In genomic region chr2:84495539-84496146, GRCh38 we compare ENCODE assay signal across 8 cellular contexts. TPM values are rescaled to one million over a fixed set of nuclear protein-coding genes. Genes with fewer than 3 reads are reported as not detected.
DNase-seq lines count a peak whose midpoint lies in the region; ATAC-seq, FAIRE-seq and TF ChIP-seq lines count a peak whose summit lies in the region.

No MANE protein-coding gene starts in this region.

- peak; percentile 86 to 91 for TF ChIP-seq RAD21 in H1 (IDR thresholded peaks at IDR 0.05 in 1 of 2, conservative IDR thresholded peaks at IDR 0.05 in 1 of 2; ENCODE audit: low read depth in 2 of 2, low read length in 2 of 2)

- peak; percentile 63 for ATAC-seq in HG02610 (IDR thresholded peaks at IDR 0.05; ENCODE audit: unreplicated experiment)

- no peaks in the 10 kb centered on the region; a peak in 1 of 7 replicates for H3K27me3 ChIP-seq in H1 (replicated peaks in 1 of 4; ENCODE audit: control insufficient read depth in 3 of 4, extremely low read depth in 1 of 4, insufficient read depth in 3 of 4, low read length in 3 of 4)

- no peak overlapping the region for H3K18ac ChIP-seq in H1 (ENCODE audit: extremely low read depth, low read length)

- H3K56ac ChIP-seq in H1 (replicated peaks; ENCODE audit: insufficient read length, low read depth, low read length): no peak overlapping the region

- H3K23me2 ChIP-seq in H1 (ENCODE audit: low read depth, low read length): no peaks in the 10 kb centered on the region

- H4K8ac ChIP-seq in H1 (ENCODE audit: extremely low read depth, insufficient read depth, low read length): no peak overlapping the region

- H3K79me2 ChIP-seq in H1 (ENCODE audit: control insufficient read depth in 1 of 2, insufficient read depth in 2 of 2, low read length in 2 of 2): no peaks in the 10 kb centered on the region

- H2BK20ac ChIP-seq in H1 (ENCODE audit: low read length): no peak overlapping the region

- no peak for TF ChIP-seq POLR2A in H1 (IDR thresholded peaks at IDR 0.05; ENCODE audit: control extremely low read depth in 1 of 2, low read depth in 2 of 2, low read length in 2 of 2)

- no peaks in the 10 kb centered on the region for H3K4me1 ChIP-seq in H1 (replicated peaks in 1 of 4; ENCODE audit: control insufficient read depth in 3 of 4, insufficient read depth in 4 of 4, low read length in 3 of 4)

- H2BK5ac ChIP-seq in H1 (ENCODE audit: low read depth, low read length): no peak overlapping the region

- CTCF ChIA-PET in H1 (lab: Charles Lee; ENCODE audit: partially characterized antibody): interaction anchor here (1.3 kb wide), 1 partner anchor 135 kb away, joined by 3 read pairs; no protein-coding TSS in a partner anchor

- H4K91ac ChIP-seq in H1 (replicated peaks; ENCODE audit: insufficient read length, low read length): no peak overlapping the region

- peak; percentile 63 for FAIRE-seq in H1 (lab: Jason Lieb, UNC)

- H3K4me2 ChIP-seq in H1 (ENCODE audit: insufficient read depth in 1 of 2, low read depth in 2 of 2, low read length in 2 of 2): no peak overlapping the region

- H3K14ac ChIP-seq in H1 (ENCODE audit: insufficient read length): no peak overlapping the region

- no peak overlapping the region for H2AFZ ChIP-seq in H1 (ENCODE audit: low read length)

- H2BK15ac ChIP-seq in H1 (ENCODE audit: low read length): no peak overlapping the region

- no peaks in the 10 kb centered on the region for H3K36me3 ChIP-seq in H1 (ENCODE audit: control insufficient read depth in 2 of 4, insufficient read depth in 4 of 4, low read length in 3 of 4)

- H3K23ac ChIP-seq in H1 (ENCODE audit: insufficient read length): no peak overlapping the region

- H4K5ac ChIP-seq in H1 (ENCODE audit: insufficient read length, low read depth, low read length): no peak overlapping the region

- DNase-seq in AG09309 (ENCODE audit: low read depth): peak; percentile 34
- peak; percentile 54 for DNase-seq in NCI-H1105 (lab: John Stamatoyannopoulos, UW)
- peak; percentile 74 for DNase-seq in SW480 (ENCODE audit: low spot score)
- no peak for DNase-seq in H1 (ENCODE audit: low read depth in 1 of 2, low spot score in 2 of 2)
- DNase-seq in midbrain (lab: John Stamatoyannopoulos, UW): peak; percentile 59
- no peak for DNase-seq in stimulated activated CD8-positive, alpha-beta memory T cell treated with anti-CD3 and anti-CD28 coated beads, Interleukin-4, amount 100 ng/mL, for 48 hours

- no peak overlapping the region for H3K4ac ChIP-seq in H1 (replicated peaks; ENCODE audit: insufficient read length, low read depth, low read length)

- H3K27ac ChIP-seq in H1 (ENCODE audit: low read depth, low read length): no peak overlapping the region

- no peaks in the 10 kb centered on the region for H3K79me1 ChIP-seq in H1 (ENCODE audit: low read depth, low read length)

- TF ChIP-seq CTCF in AG09309 (IDR thresholded peaks at IDR 0.05; ENCODE audit: control insufficient read depth, insufficient read depth, low read depth, low read length, missing control alignments): peak; percentile 59
- TF ChIP-seq CTCF in GM12873 (IDR thresholded peaks at IDR 0.05; ENCODE audit: insufficient read depth, low read depth, low read length, missing control alignments): peak; percentile 50
- TF ChIP-seq CTCF in H1 (IDR thresholded peaks at IDR 0.05; ENCODE audit: control extremely low read depth in 1 of 3, insufficient read depth in 1 of 3, low read depth in 1 of 3, low read length in 3 of 3): peak in 2 of 3 experiments; percentile 63; a peak in 3 of 4 replicates

- no peak overlapping the region for H2BK120ac ChIP-seq in H1 (replicated peaks; ENCODE audit: low read depth, low read length)

- H3K4me3 ChIP-seq in AG09309 (ENCODE audit: control insufficient read depth, low read depth, low read length) (no peak overlapping the region), H1 (ENCODE audit: extremely low read depth in 1 of 4, insufficient read depth in 2 of 4, low read depth in 3 of 4, low read length in 4 of 4) (no peak overlapping the region)

- 35% methylated on average over 8 of the region's 8 CpGs; no CpG with 5 or more reads in 1 of the 2 experiments for WGBS in H1 (ENCODE audit: extremely low coverage in 1 of 2, insufficient coverage in 1 of 2, insufficient read length in 1 of 2, insufficient replicate concordance in 2 of 2, low coverage in 1 of 2, low lambda C conversion rate in 2 of 2, missing lambda C conversion rate in 1 of 2), 2 experiments

- H4K20me1 ChIP-seq in H1 (replicated peaks in 1 of 2; ENCODE audit: control insufficient read depth in 1 of 2, insufficient read depth in 2 of 2, low read length in 2 of 2): no peaks in the 10 kb centered on the region

- no peak overlapping the region for H2BK12ac ChIP-seq in H1 (ENCODE audit: low read depth, low read length)

- H2AK5ac ChIP-seq in H1 (ENCODE audit: low read depth, low read length): no peak overlapping the region

- no peak for TF ChIP-seq EP300 in H1 (IDR thresholded peaks at IDR 0.05; ENCODE audit: borderline replicate concordance in 1 of 2, low read depth in 2 of 2, low read length in 2 of 2)

- POLR2A ChIA-PET in H1 (lab: Charles Lee; ENCODE audit: partially characterized antibody): no interaction called here

- no peaks in the 10 kb centered on the region for H3K9me3 ChIP-seq in H1 (ENCODE audit: insufficient read depth in 2 of 2, low read depth in 1 of 2, low read length in 1 of 2)

- H3K9ac ChIP-seq in H1 (replicated peaks in 1 of 4; ENCODE audit: extremely low read depth in 1 of 4, low read depth in 3 of 4, low read length in 3 of 4): no peak overlapping the region

TF ChIP-seq in H1, 55 proteins besides CTCF, POLR2A, EP300 and RAD21:
- TF ChIP-seq MAX (IDR thresholded peaks at IDR 0.05) (no peak), SIN3A (conservative IDR thresholded peaks at IDR 0.05 in 1 of 2, IDR thresholded peaks at IDR 0.05 in 1 of 2; ENCODE audit: low read depth in 1 of 2, low read length in 2 of 2) (no peak), SIRT6 (IDR thresholded peaks at IDR 0.05; ENCODE audit: low read length) (no peak), RBBP5 (IDR thresholded peaks at IDR 0.05; ENCODE audit: borderline replicate concordance, low read depth, low read length) (no peak), FOSL1 (IDR thresholded peaks at IDR 0.05; ENCODE audit: insufficient read depth, low read depth, low read length) (no peak), HDAC6 (IDR thresholded peaks at IDR 0.05; ENCODE audit: low read depth, low read length) (no peak), CHD2 (IDR thresholded peaks at IDR 0.05; ENCODE audit: low read length) (no peak), TCF12 (IDR thresholded peaks at IDR 0.05; ENCODE audit: low read depth, low read length) (no peak), RNF2 (IDR thresholded peaks at IDR 0.05; ENCODE audit: borderline replicate concordance, low read depth, low read length, missing control alignments, poor library complexity, severe bottlenecking) (no peak), JUND (IDR thresholded peaks at IDR 0.05; ENCODE audit: low read length) (no peak), KDM1A (IDR thresholded peaks at IDR 0.05; ENCODE audit: borderline replicate concordance, low read length) (no peak), JUN (IDR thresholded peaks at IDR 0.05; ENCODE audit: low read depth, low read length) (no peak), POU5F1 (IDR thresholded peaks at IDR 0.05; ENCODE audit: low read depth, low read length) (no peak), BCL11A (IDR thresholded peaks at IDR 0.05; ENCODE audit: low read depth in 2 of 2, low read length in 2 of 2) (no peak), SP1 (IDR thresholded peaks at IDR 0.05; ENCODE audit: low read depth, low read length) (no peak), ATF3 (IDR thresholded peaks at IDR 0.05; ENCODE audit: insufficient read depth, low read depth, low read length) (no peak), RFX5 (IDR thresholded peaks at IDR 0.05; ENCODE audit: borderline replicate concordance, low read depth, low read length) (no peak)

RNA-seq across cellular contexts. Expression of gene DNAH6, which starts 20.7 kb away (rescaled TPM):
- total RNA-seq in H1 (2021; fragmentation: NEBNext Ultra II Directional; extraction: Animal tissue kit (Norgen Biotek cat#: 25700)): 0.31 and 0.43 TPM in 2 replicates
- polyA plus RNA-seq in H1 (2011; rRNA removed): 0.05 and 0.06 TPM in 2 replicates
- 0.12 TPM for polyA plus RNA-seq in H1 (2011; cell fraction: cytosol; rRNA removed)
- polyA plus RNA-seq in H1 (2011; cell fraction: nucleus; rRNA removed): 0.06 TPM
- 0.01 to 0.12 TPM (median 0.03 TPM) in 4 replicates for polyA plus RNA-seq in H1 (2012, experiment 1 of 2)
- polyA plus RNA-seq in H1 (2012, experiment 2 of 2): not detected
- polyA plus RNA-seq in H1 (2013, experiment 1 of 2): 0.02 TPM
- polyA plus RNA-seq in H1 (2013, experiment 2 of 2): 0.13 TPM
- polyA minus RNA-seq in H1 (2011; rRNA and poly(A)+ RNA removed): 0.34 and 0.35 TPM in 2 replicates
- polyA minus RNA-seq in H1 (2011; cell fraction: cytosol; rRNA and poly(A)+ RNA removed): not detected
- 0.80 TPM for polyA minus RNA-seq in H1 (2011; cell fraction: nucleus; rRNA and poly(A)+ RNA removed)

RNA-seq across cellular contexts. Expression of gene SUCLG1, which starts 36.6 kb away (rescaled TPM):
- total RNA-seq in H1 (2021; fragmentation: NEBNext Ultra II Directional; extraction: Animal tissue kit (Norgen Biotek cat#: 25700)): 36.9 and 40.0 TPM in 2 replicates
- 14.6 and 19.9 TPM in 2 replicates for polyA plus RNA-seq in H1 (2011; rRNA removed)
- 25.4 TPM for polyA plus RNA-seq in H1 (2011; cell fraction: cytosol; rRNA removed)
- 14.1 TPM for polyA plus RNA-seq in H1 (2011; cell fraction: nucleus; rRNA removed)
- polyA plus RNA-seq in H1 (2012, experiment 1 of 2): 33.0 to 36.2 TPM (median 34.7 TPM) in 4 replicates
- 19.8 TPM for polyA plus RNA-seq in H1 (2012, experiment 2 of 2)
- 37.2 TPM for polyA plus RNA-seq in H1 (2013, experiment 1 of 2)
- 38.3 TPM for polyA plus RNA-seq in H1 (2013, experiment 2 of 2)
- polyA minus RNA-seq in H1 (2011; rRNA and poly(A)+ RNA removed): 11.1 and 15.5 TPM in 2 replicates
- 27.6 TPM for polyA minus RNA-seq in H1 (2011; cell fraction: cytosol; rRNA and poly(A)+ RNA removed)
- 17.2 TPM for polyA minus RNA-seq in H1 (2011; cell fraction: nucleus; rRNA and poly(A)+ RNA removed)

Comparison
In these comparisons a context has a peak if more than half of its experiments do, and no peak if none do; other contexts are left out.
1. DNase-seq: peak in AG09309 (single experiment), NCI-H1105 (single experiment), SW480 (single experiment) and midbrain (single experiment); none in H1 (0 of 2) and stimulated activated CD8-positive, alpha-beta memory T cell treated with anti-CD3 and anti-CD28 coated beads, Interleukin-4, amount 100 ng/mL, for 48 hours (single experiment).
2. Peak in every context shown above with its lines, with median percentiles within 50 percentile points of each other: CTCF ChIP-seq.